8 cellular contexts compared by ENCODE assay signal in genomic region chr12:64609543-64610091, GRCh38. TPM values are rescaled to one million over a fixed set of nuclear protein-coding genes. Genes with fewer than 3 reads are reported as not detected.
DNase-seq lines count a peak whose midpoint lies in the region; ATAC-seq, FAIRE-seq and TF ChIP-seq lines count a peak whose summit lies in the region.

No MANE protein-coding gene starts in this region.

- peaks cover 32 to 46% (median 45%) of the 10 kb centered on the region in 3 donors for H3K4me1 Mint-ChIP-seq in T-cell

- FAIRE-seq in pancreas (lab: Jason Lieb, UNC) = no peak

- CTCF ChIA-PET in T-cell (lab: Charles Lee) = interaction anchor here (0.6 to 5.9 kb wide), 8 partner anchors 13 to 183 kb away, joined by 3 to 33 read pairs (median 4); no protein-coding TSS in a partner anchor

- intact Hi-C loops in esophagus squamous epithelium (cut with DNase I) (loop anchor here (10.0 kb wide), 1 partner anchor 85 kb away; no protein-coding TSS in a partner anchor), pancreas (cut with DNase I) (loop anchor here in 1 of 3 donors (10.0 kb wide), 1 partner anchor 65 kb away; no protein-coding TSS in a partner anchor)

- peak overlapping the region; percentile 93 to 99 for H3K27ac Mint-ChIP-seq in T-cell

- H3K27me3 ChIP-seq in H7 (ENCODE audit: control insufficient read depth, insufficient read depth, low read length) (no peaks in the 10 kb centered on the region), esophagus squamous epithelium (no peaks in the 10 kb centered on the region), pancreas (no peaks in the 10 kb centered on the region)

- POLR2A ChIA-PET in T-cell (lab: Charles Lee) = interaction anchor here (0.5 to 2.1 kb wide), 6 partner anchors 39 to 86 kb away, joined by 3 to 11 read pairs (median 3); no protein-coding TSS in a partner anchor

- H3K36me3 ChIP-seq in H7 (replicated peaks; ENCODE audit: control insufficient read depth, insufficient read depth, low read length) (no peaks in the 10 kb centered on the region), esophagus squamous epithelium (no peaks in the 10 kb centered on the region), pancreas (no peaks in the 10 kb centered on the region)

- peak overlapping the region; percentile 81 to 96 (median 92) for H3K27ac ChIP-seq in esophagus squamous epithelium
- peak overlapping the region; percentile 76 to 87 (median 82) for H3K27ac ChIP-seq in pancreas

- peaks cover 3 to 47% (median 5%) of the 10 kb centered on the region in 3 donors for H3K4me1 ChIP-seq in esophagus squamous epithelium
- peaks cover 0 to 8% (median 0%) of the 10 kb centered on the region in 3 donors for H3K4me1 ChIP-seq in pancreas

- no peak for TF ChIP-seq CTCF in AG10803 (conservative IDR thresholded peaks at IDR 0.05; ENCODE audit: low read length)
- TF ChIP-seq CTCF in esophagus squamous epithelium (IDR thresholded peaks at IDR 0.05) = no peak
- TF ChIP-seq CTCF in pancreas (IDR thresholded peaks at IDR 0.05) = no peak

- no peak for TF ChIP-seq POLR2A in esophagus squamous epithelium (IDR thresholded peaks at IDR 0.05)

- WGBS in esophagus squamous epithelium, 2 donors = 0 to 1% methylated on average over 9 to 11 of the region's 15 CpGs
- WGBS in pancreas, 2 donors = 0% methylated on average over 15 of the region's 15 CpGs

- H3K4me3 Mint-ChIP-seq in T-cell = peak overlapping the region; percentile 86 to 97 (median 93)

- H3K27me3 Mint-ChIP-seq in T-cell = no peaks in the 10 kb centered on the region

- DNase-seq in AG10803 (ENCODE audit: low read depth) (no peak), H7 (no peak), T-cell (peak in 3 of 34 experiments; percentile 13 to 32 (median 23)), esophagus squamous epithelium (lab: John Stamatoyannopoulos, UW) (no peak), pancreas (no peak)

- H3K9me3 ChIP-seq in esophagus squamous epithelium (no peaks in the 10 kb centered on the region), pancreas (no peaks in the 10 kb centered on the region)

- H3K9me3 Mint-ChIP-seq in T-cell = no peaks in the 10 kb centered on the region

- ATAC-seq in T-cell (replicated peaks in 1 of 4) (peak; percentile 1 to 11 (median 2)), pancreas (peak in 2 of 4 donors; percentile 2 to 3), HG02798 (IDR thresholded peaks at IDR 0.05; ENCODE audit: poor library complexity, unreplicated experiment) (no peak), HG03571 (IDR thresholded peaks at IDR 0.05; ENCODE audit: unreplicated experiment) (no peak), HG03045 (IDR thresholded peaks at IDR 0.05; ENCODE audit: unreplicated experiment) (no peak)

- peak overlapping the region; percentile 77 for H3K4me3 ChIP-seq in AG10803 (ENCODE audit: low read length)
- H3K4me3 ChIP-seq in H7 (ENCODE audit: insufficient read depth, low read depth, low read length) = peak overlapping the region; percentile 62
- H3K4me3 ChIP-seq in esophagus squamous epithelium = peak overlapping the region; percentile 86 to 99 (median 93)
- peak overlapping the region; percentile 66 to 96 (median 90) for H3K4me3 ChIP-seq in pancreas

- peaks cover 27% of the 10 kb centered on the region for H3K36me3 Mint-ChIP-seq in T-cell

RNA-seq across cellular contexts. Expression of gene RASSF3, which starts 0.7 kb away (rescaled TPM):
- 26.7 and 29.2 TPM in 2 replicates for total RNA-seq in H7 (2014; rRNA removed; shearing (Covaris generic))
- 100 to 1,000 TPM; 113 to 167 (median 149) TPM for total RNA-seq in T-cell
- 10 to 100 TPM; 10.4 to 44.4 (median 15.5) TPM for total RNA-seq in esophagus squamous epithelium
- 10 to 100 TPM; 13.7 to 36.5 (median 22.6) TPM for total RNA-seq in pancreas
- 1 to 10 TPM; 5.2 to 8.6 TPM for polyA plus RNA-seq in pancreas

Comparison
In these comparisons a context has a peak if more than half of its experiments do, and no peak if none do; other contexts are left out.
1. ATAC-seq: peak in T-cell (4 of 4); none in HG02798 (single experiment), HG03571 (single experiment) and HG03045 (single experiment).
2. Peak in every context shown above with its lines, with median percentiles within 50 percentile points of each other: H3K4me3 ChIP-seq.